1 cellular context compared by ENCODE assay signal in genomic region chr9:131304676-131305366, GRCh38.
TF ChIP-seq lines count a peak whose summit lies in the region.

No MANE protein-coding gene starts in this region.

TF ChIP-seq in K562, 482 proteins besides CTCF, POLR2A, EP300 and RAD21 (continued from another document and continues in another):
- TF ChIP-seq ARID1B (IDR thresholded peaks at IDR 0.05) (peak; percentile 51; the same call in 1 of the 2 replicates), ZNF408 (CRISPR knock-in tag; IDR thresholded peaks at IDR 0.05; ENCODE audit: low read depth) (no peak), ATF3 (IDR thresholded peaks at IDR 0.05) (peak; percentile 77), ATF3 (CRISPR knock-in tag; conservative IDR thresholded peaks at IDR 0.05) (no peak), HES1 (IDR thresholded peaks at IDR 0.05; ENCODE audit: low read depth) (peak; percentile 37; the same call in 1 of the 2 replicates), MNT (conservative IDR thresholded peaks at IDR 0.05) (peak in 1 of 2 experiments; percentile 52; a peak in 1 of 4 replicates), JUND (IDR thresholded peaks at IDR 0.05; ENCODE audit: borderline replicate concordance, low read depth, low read length) (peak; percentile 91), JUND (tag; IDR thresholded peaks at IDR 0.05; ENCODE audit: borderline replicate concordance, low read depth, low read length) (peak; percentile 76; the same call in 2 of the 3 replicates), GATA2 (CRISPR knock-in tag; IDR thresholded peaks at IDR 0.05) (peak; percentile 56), CTCFL (IDR thresholded peaks at IDR 0.05; ENCODE audit: borderline replicate concordance, insufficient read depth, low read depth, low read length, poor library complexity, severe bottlenecking) (no peak), FOXK2 (conservative IDR thresholded peaks at IDR 0.05 in 1 of 2, IDR thresholded peaks at IDR 0.05 in 1 of 2; ENCODE audit: low read depth in 2 of 2) (peak in 1 of 2 experiments; percentile 29; a peak in 1 of 4 replicates), ELK3 (CRISPR knock-in tag; IDR thresholded peaks at IDR 0.05) (no peak), MGA (IDR thresholded peaks at IDR 0.05) (peak; percentile 66), PRDM10 (IDR thresholded peaks at IDR 0.05; ENCODE audit: partially characterized antibody) (peak; percentile 89), JUN (IDR thresholded peaks at IDR 0.05; ENCODE audit: borderline replicate concordance, low read depth, low read length) (peak; percentile 67; the same call in 1 of the 2 replicates), JUN (CRISPR knock-in tag; IDR thresholded peaks at IDR 0.05; ENCODE audit: borderline replicate concordance) (no peak), SMARCA4 (IDR thresholded peaks at IDR 0.05) (peak; percentile 43), TRIM28 (IDR thresholded peaks at IDR 0.05) (no peak), MEF2D (tag; conservative IDR thresholded peaks at IDR 0.05; ENCODE audit: low read depth) (0 out of 2 replicates have a peak, but pooled peaks have one; percentile 40), SRSF3 (IDR thresholded peaks at IDR 0.05; ENCODE audit: insufficient read depth, low read length) (no peak), FOSL1 (tag; conservative IDR thresholded peaks at IDR 0.05) (peak; percentile 89), CHD4 (IDR thresholded peaks at IDR 0.05; ENCODE audit: insufficient read depth, insufficient replicate concordance, low read depth, low read length, poor library complexity, severe bottlenecking) (no peak), ZNF592 (IDR thresholded peaks at IDR 0.05) (peak; percentile 51; the same call in 1 of the 2 replicates), HDAC1 (IDR thresholded peaks at IDR 0.05) (0 out of 4 replicates have a peak, but pooled peaks of 1 of the 2 experiments have one; percentile 25), HDAC8 (tag; IDR thresholded peaks at IDR 0.05) (no peak)
